In the genomic region with DNA sequence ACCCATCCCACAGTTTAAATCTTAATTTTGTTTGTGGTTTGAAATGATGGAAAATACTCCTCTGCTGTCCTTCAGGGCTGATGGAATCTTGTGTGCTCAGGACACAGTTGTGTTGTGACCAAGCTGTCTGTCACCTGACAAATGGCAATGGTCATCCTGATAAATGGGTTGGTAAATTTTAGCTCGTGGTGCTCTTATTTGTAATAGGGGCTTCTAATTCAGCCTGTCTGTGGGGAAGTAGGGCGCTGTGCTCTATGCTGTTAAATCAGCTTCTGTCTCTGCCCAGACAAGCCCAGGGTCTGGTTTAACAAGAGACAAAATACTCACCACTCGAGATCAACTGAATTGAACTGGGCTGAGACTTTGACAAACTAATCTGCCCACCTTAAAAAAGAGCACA, we compare ENCODE assay signal across 14 cellular contexts. TPM values are rescaled to one million over a fixed set of nuclear protein-coding genes. Genes with fewer than 3 reads are reported as not detected.
DNase-seq lines count a peak whose midpoint lies in the region; ATAC-seq and TF ChIP-seq lines count a peak whose summit lies in the region.
"Had no signal": no experiment of that assay in that cellular context is flagged by ENCODE, and none has a peak within 500 bp of the region (broad histone marks: within the 10 kb centered on the region; RNA-seq: fewer than 3 reads in every experiment).

No MANE protein-coding gene starts in this region.

- no peak overlapping the region for H3K9ac ChIP-seq in adipocyte (ENCODE audit: low read length)

- 55 to 67% (median 64%) methylated on average over 3 of the region's 3 CpGs for WGBS in psoas muscle, 3 donors
- 56 to 66% (median 57%) methylated on average over 3 of the region's 3 CpGs for WGBS in ovary, 3 donors

- no peaks in the 10 kb centered on the region for H3K36me3 Mint-ChIP-seq in glutamatergic neuron (ENCODE audit: unreplicated experiment)
- no peaks in the 10 kb centered on the region for H3K36me3 Mint-ChIP-seq in activated CD8-positive, alpha-beta memory T cell treated with anti-CD3 and anti-CD28 coated beads, Interleukin-2, amount 10 ng/mL, durations not matched to agents 7 days and 5 days

- DNase-seq in DMS 273 (lab: John Stamatoyannopoulos, UW; ENCODE audit: unreplicated experiment) (peak; percentile 14), DMS 273 treated with DMSO at 0.1 percent for 48 hours (lab: John Stamatoyannopoulos, UW) (no peak), adipocyte (ENCODE audit: low read depth) (peak; percentile 22), glutamatergic neuron (no peak), psoas muscle (no peak), ovary (no peak)
- DNase-seq in activated CD8-positive, alpha-beta memory T cell treated with anti-CD3 and anti-CD28 coated beads, Interleukin-2, amount 10 ng/mL, durations not matched to agents 7 days and 5 days: no peak
- DNase-seq: Karpas-422, NCI-H2029 treated with DMSO at 0.1 percent for 48 hours, Peyer's patch, sigmoid colon, thyroid gland had no signal

- peaks cover 8% of the 10 kb centered on the region for H3K27me3 Mint-ChIP-seq in glutamatergic neuron (ENCODE audit: unreplicated experiment)
- H3K27me3 Mint-ChIP-seq in activated CD8-positive, alpha-beta memory T cell treated with anti-CD3 and anti-CD28 coated beads, Interleukin-2, amount 10 ng/mL, durations not matched to agents 7 days and 5 days: peaks cover 15% of the 10 kb centered on the region

- H3K4me1 ChIP-seq in adipocyte (ENCODE audit: control insufficient read depth, insufficient read depth, low read length): peaks cover 10% of the 10 kb centered on the region
- H3K4me1 ChIP-seq in psoas muscle: peaks cover 47% of the 10 kb centered on the region
- peaks cover 6% of the 10 kb centered on the region for H3K4me1 ChIP-seq in ovary (ENCODE audit: insufficient read depth)
- H3K4me1 ChIP-seq: Peyer's patch had no signal

- ATAC-seq in psoas muscle (peak; percentile 22 to 41 (median 38)), HG02642 (IDR thresholded peaks at IDR 0.05; ENCODE audit: poor library complexity, unreplicated experiment) (no peak)
- no peak for ATAC-seq in activated CD8-positive, alpha-beta memory T cell treated with anti-CD3 and anti-CD28 coated beads, Interleukin-2, amount 10 ng/mL, durations not matched to agents 7 days and 5 days

- H3K4me3 ChIP-seq in adipocyte (ENCODE audit: low read length) (no peak overlapping the region), psoas muscle (no peak overlapping the region), ovary (no peak overlapping the region)
- H3K4me3 ChIP-seq: Peyer's patch, sigmoid colon, thyroid gland had no signal

- intact Hi-C loops in psoas muscle (cut with DNase I) (loop anchor here in 1 of 2 donors (10.0 kb wide), 1 partner anchor 394 kb away; no protein-coding TSS in a partner anchor), ovary (cut with DNase I) (no loop called here)

- H3K27ac Mint-ChIP-seq in glutamatergic neuron (ENCODE audit: unreplicated experiment): peak overlapping the region; percentile 79
- H3K27ac Mint-ChIP-seq in activated CD8-positive, alpha-beta memory T cell treated with anti-CD3 and anti-CD28 coated beads, Interleukin-2, amount 10 ng/mL, durations not matched to agents 7 days and 5 days: no peak overlapping the region

- no peaks in the 10 kb centered on the region for H3K27me3 ChIP-seq in adipocyte (replicated peaks; ENCODE audit: control insufficient read depth, insufficient read depth, low read length)
- no peaks in the 10 kb centered on the region for H3K27me3 ChIP-seq in psoas muscle (ENCODE audit: insufficient read depth in 3 of 3, low read length in 2 of 3)
- H3K27me3 ChIP-seq in ovary: no peaks in the 10 kb centered on the region
- H3K27me3 ChIP-seq: Peyer's patch, sigmoid colon, thyroid gland had no signal

- H3K36me3 ChIP-seq in adipocyte (ENCODE audit: control insufficient read depth, insufficient read depth, low read length, severe bottlenecking) (peaks cover 2% of the 10 kb centered on the region), psoas muscle (ENCODE audit: insufficient read depth in 1 of 2, low read depth in 1 of 2) (no peaks in the 10 kb centered on the region), ovary (no peaks in the 10 kb centered on the region)
- H3K36me3 ChIP-seq: Peyer's patch, sigmoid colon, thyroid gland had no signal

- TF ChIP-seq CTCF in glutamatergic neuron (IDR thresholded peaks at IDR 0.05; ENCODE audit: partially characterized antibody, unreplicated experiment) (no peak), psoas muscle (IDR thresholded peaks at IDR 0.05) (no peak), ovary (IDR thresholded peaks at IDR 0.05) (no peak)

- CTCF ChIA-PET in activated CD8-positive, alpha-beta memory T cell treated with anti-CD3 and anti-CD28 coated beads, Interleukin-2, amount 10 ng/mL, durations not matched to agents 7 days and 5 days (lab: Charles Lee): no interaction called here

- TF ChIP-seq EP300 in ovary (IDR thresholded peaks at IDR 0.05): no peak

- peak overlapping the region; percentile 88 for H3K4me3 Mint-ChIP-seq in glutamatergic neuron (ENCODE audit: unreplicated experiment)
- H3K4me3 Mint-ChIP-seq in activated CD8-positive, alpha-beta memory T cell treated with anti-CD3 and anti-CD28 coated beads, Interleukin-2, amount 10 ng/mL, durations not matched to agents 7 days and 5 days: no peak overlapping the region

- TF ChIP-seq POLR2A in ovary (IDR thresholded peaks at IDR 0.05): no peak

- H3K4me1 Mint-ChIP-seq in glutamatergic neuron (ENCODE audit: low read depth, unreplicated experiment): peaks cover 58% of the 10 kb centered on the region
- H3K4me1 Mint-ChIP-seq in activated CD8-positive, alpha-beta memory T cell treated with anti-CD3 and anti-CD28 coated beads, Interleukin-2, amount 10 ng/mL, durations not matched to agents 7 days and 5 days: peaks cover 14% of the 10 kb centered on the region

- H3K27ac ChIP-seq in psoas muscle (no peak overlapping the region), ovary (no peak overlapping the region)
- H3K27ac ChIP-seq: 22Rv1, Peyer's patch, sigmoid colon, thyroid gland had no signal

- H3K9me3 ChIP-seq in adipocyte (ENCODE audit: control insufficient read depth, low read length) (no peaks in the 10 kb centered on the region), psoas muscle (no peaks in the 10 kb centered on the region), ovary (no peaks in the 10 kb centered on the region)
- H3K9me3 ChIP-seq: Peyer's patch, sigmoid colon, thyroid gland had no signal

- H3K9me3 Mint-ChIP-seq in glutamatergic neuron (ENCODE audit: unreplicated experiment): peaks cover 13% of the 10 kb centered on the region
- H3K9me3 Mint-ChIP-seq in activated CD8-positive, alpha-beta memory T cell treated with anti-CD3 and anti-CD28 coated beads, Interleukin-2, amount 10 ng/mL, durations not matched to agents 7 days and 5 days (ENCODE audit: low read depth): no peaks in the 10 kb centered on the region

RNA-seq across cellular contexts. Expression of a gene that starts 4.5 kb away (rescaled TPM):
- 28.9 TPM for total RNA-seq in glutamatergic neuron (ENCODE audit: unreplicated experiment)
- total RNA-seq in psoas muscle: under 1 TPM in 3 of 4 donors, not detected in 1; 0.19 to 0.28 (median 0.22) TPM
- under 1 TPM; 0.03 to 0.21 (median 0.14) TPM for polyA plus RNA-seq in psoas muscle
- under 1 TPM; 0.11 to 0.92 (median 0.24) TPM for total RNA-seq in ovary
- polyA plus RNA-seq in ovary: under 1 TPM; 0.07 to 0.15 TPM
- total RNA-seq in activated CD8-positive, alpha-beta memory T cell treated with anti-CD3 and anti-CD28 coated beads, Interleukin-2, amount 10 ng/mL, durations not matched to agents 7 days and 5 days: under 1 TPM in 1 of 2 experiments, not detected in 1; 0.02 TPM

Comparison
In these comparisons a context has a peak if more than half of its experiments do, and no peak if none do; other contexts are left out.
1. DNase-seq: peak in DMS 273 (single experiment) and adipocyte (single experiment); none in DMS 273 treated with DMSO at 0.1 percent for 48 hours (single experiment), glutamatergic neuron (single experiment), psoas muscle (0 of 2), ovary (0 of 5) and activated CD8-positive, alpha-beta memory T cell treated with anti-CD3 and anti-CD28 coated beads, Interleukin-2, amount 10 ng/mL, durations not matched to agents 7 days and 5 days (single experiment).
2. ATAC-seq: peak in psoas muscle (4 of 4); none in activated CD8-positive, alpha-beta memory T cell treated with anti-CD3 and anti-CD28 coated beads, Interleukin-2, amount 10 ng/mL, durations not matched to agents 7 days and 5 days (single experiment) and HG02642 (single experiment).
3. RNA of a gene that starts 4.5 kb away (total RNA-seq): 28.9 TPM in glutamatergic neuron (single experiment); 0.11 to 0.92 TPM in ovary, 0.19 to 0.28 TPM in psoas muscle and 0.02 TPM in activated CD8-positive, alpha-beta memory T cell treated with anti-CD3 and anti-CD28 coated beads, Interleukin-2, amount 10 ng/mL, durations not matched to agents 7 days and 5 days; every median in the first group is over 10 times any median in the second.